In genomic region chr16:88077328-88078108, GRCh38 we compare ENCODE assay signal across 25 cellular contexts.
DNase-seq lines count a peak whose midpoint lies in the region; ATAC-seq, FAIRE-seq and TF ChIP-seq lines count a peak whose summit lies in the region.
"Had no signal": no experiment of that assay in that cellular context is flagged by ENCODE, and none has a peak within 500 bp of the region (broad histone marks: within the 10 kb centered on the region; RNA-seq: fewer than 3 reads in every experiment).

No MANE protein-coding gene starts in this region.

- no peak for ATAC-seq in HepG2
- ATAC-seq in stimulated activated naive B cell treated with anti-CD40 and anti-IgM and Interleukin-4, amounts not matched to agents 10 μg/mL and 1 μg/mL and 100 μg/mL, for 72 hours (replicated peaks), result peak; percentile 72 to 81
- ATAC-seq: activated T-helper 17 cell treated with anti-CD3 and anti-CD28 coated beads, Interleukin-2, amount 50 U/mL, for 72 hours; stimulated activated naive CD8-positive, alpha-beta T cell treated with anti-CD3 and anti-CD28 coated beads, Interleukin-15, Interleukin-2, amounts not matched to agents 100 U/mL and 50 U/mL, for 24 hours; WTC11 had no signal

- H3K4me3 Mint-ChIP-seq in H9 (no peak overlapping the region), chondrocyte (ENCODE audit: unreplicated experiment) (no peak overlapping the region)
- no peak overlapping the region for H3K4me3 Mint-ChIP-seq in stimulated activated naive B cell treated with anti-CD40 and anti-IgM and Interleukin-4, amounts not matched to agents 10 μg/mL and 1 μg/mL and 100 μg/mL, for 72 hours
- no peak overlapping the region for H3K4me3 Mint-ChIP-seq in activated CD4-positive, alpha-beta memory T cell treated with anti-CD3 and anti-CD28 coated beads, Interleukin-2, amount 10 ng/mL, durations not matched to agents 7 days and 5 days
- H3K4me3 Mint-ChIP-seq in activated CD4-positive, alpha-beta T cell treated with anti-CD3 and anti-CD28 coated beads, Interleukin-2, amount 10 ng/mL, durations not matched to agents 24 days and 14 days, result no peak overlapping the region
- H3K4me3 Mint-ChIP-seq: activated naive CD4-positive, alpha-beta T cell treated with anti-CD3 and anti-CD28 coated beads, Interleukin-2, amount 50 U/mL, for 24 hours; activated T-helper 17 cell treated with anti-CD3 and anti-CD28 coated beads, Interleukin-2, amount 50 U/mL, for 72 hours; CD8-positive, alpha-beta memory T cell; memory B cell; WTC11 had no signal

- H3K79me2 ChIP-seq in H9 (ENCODE audit: insufficient read depth, low read length) (no peaks in the 10 kb centered on the region), HepG2 (ENCODE audit: insufficient read depth, low read length) (no peaks in the 10 kb centered on the region)

- no peak overlapping the region for H3K4me3 ChIP-seq in HepG2 (replicated peaks in 1 of 3; ENCODE audit: insufficient read depth in 1 of 3, low read depth in 2 of 3, low read length in 3 of 3)
- H3K4me3 ChIP-seq in H7 (ENCODE audit: insufficient read depth, low read depth, low read length), result no peak overlapping the region
- H3K4me3 ChIP-seq: dorsolateral prefrontal cortex, GM23248, MG63, thoracic aorta had no signal

- H3K27me3 ChIP-seq in H9 (ENCODE audit: insufficient read depth, low read length), result no peaks in the 10 kb centered on the region
- no peaks in the 10 kb centered on the region for H3K27me3 ChIP-seq in HepG2 (ENCODE audit: control insufficient read depth in 1 of 2, insufficient read depth in 2 of 2, low read length in 2 of 2)
- H3K27me3 ChIP-seq in H7 (ENCODE audit: control insufficient read depth, insufficient read depth, low read length), result no peaks in the 10 kb centered on the region
- H3K27me3 ChIP-seq: dorsolateral prefrontal cortex, MG63 had no signal

- H3K23me2 ChIP-seq in H9 (ENCODE audit: insufficient read length, low read depth, low read length, poor library complexity, severe bottlenecking), result no peaks in the 10 kb centered on the region

- intact Hi-C loops in HepG2 (cut with micrococcal nuclease; ENCODE audit: unreplicated experiment), result no loop called here
- intact Hi-C loops in activated CD4-positive, alpha-beta T cell treated with anti-CD3 and anti-CD28 coated beads, Interleukin-2, amount 10 ng/mL, durations not matched to agents 24 days and 14 days (cut with micrococcal nuclease), result no loop called here

- no peak overlapping the region for H2BK12ac ChIP-seq in H9 (ENCODE audit: insufficient read length, low read depth, low read length)

- H3K14ac ChIP-seq in H9 (ENCODE audit: insufficient read depth, low read length), result no peak overlapping the region

- in situ Hi-C loops in HepG2 (cut with HindIII; ENCODE audit: extremely low pct_ligation_motif_present, low pct_unique_long_range_greater_than_20kb), result no loop called here

- no peak overlapping the region for H4K91ac ChIP-seq in H9 (ENCODE audit: insufficient read length, low read depth, low read length)

- H2BK15ac ChIP-seq in H9 (ENCODE audit: low read depth, low read length), result no peak overlapping the region

- no peak overlapping the region for H4K5ac ChIP-seq in H9 (ENCODE audit: insufficient read length, low read depth, low read length)

- H3K36me3 ChIP-seq in HepG2 (replicated peaks in 1 of 2; ENCODE audit: control insufficient read depth in 1 of 2, insufficient read depth in 2 of 2, low read length in 2 of 2) (peaks cover 8 to 16% of the 10 kb centered on the region in 2 experiments; a peak in 4 of 5 replicates), H7 (replicated peaks; ENCODE audit: control insufficient read depth, insufficient read depth, low read length) (0 out of 2 replicates have a peak, but pooled peaks cover 1% of the 10 kb centered on the region)
- H3K36me3 ChIP-seq: MG63 had no signal

- no peak for FAIRE-seq in HepG2 (lab: Jason Lieb, UNC)
- FAIRE-seq: endothelial cell of umbilical vein, G401.6 had no signal

- CTCF ChIA-PET in HepG2 (lab: Yijun Ruan, JAX; ENCODE audit: low intra/inter-chr PET ratio, low total read pairs), result no interaction called here
- CTCF ChIA-PET in activated CD4-positive, alpha-beta memory T cell treated with anti-CD3 and anti-CD28 coated beads, Interleukin-2, amount 10 ng/mL, durations not matched to agents 7 days and 5 days (lab: Charles Lee), result no interaction called here

- no peak overlapping the region for H3T11ph ChIP-seq in H9 (ENCODE audit: low read length)

- no peaks in the 10 kb centered on the region for H3K27me3 Mint-ChIP-seq in H9 (ENCODE audit: low read depth)
- no peaks in the 10 kb centered on the region for H3K27me3 Mint-ChIP-seq in chondrocyte (ENCODE audit: low read depth)
- H3K27me3 Mint-ChIP-seq in stimulated activated naive B cell treated with anti-CD40 and anti-IgM and Interleukin-4, amounts not matched to agents 10 μg/mL and 1 μg/mL and 100 μg/mL, for 72 hours, result no peaks in the 10 kb centered on the region
- no peaks in the 10 kb centered on the region for H3K27me3 Mint-ChIP-seq in activated CD4-positive, alpha-beta memory T cell treated with anti-CD3 and anti-CD28 coated beads, Interleukin-2, amount 10 ng/mL, durations not matched to agents 7 days and 5 days
- H3K27me3 Mint-ChIP-seq in activated CD4-positive, alpha-beta T cell treated with anti-CD3 and anti-CD28 coated beads, Interleukin-2, amount 10 ng/mL, durations not matched to agents 24 days and 14 days, result no peaks in the 10 kb centered on the region
- H3K27me3 Mint-ChIP-seq: activated naive CD4-positive, alpha-beta T cell treated with anti-CD3 and anti-CD28 coated beads, Interleukin-2, amount 50 U/mL, for 24 hours; activated T-helper 17 cell treated with anti-CD3 and anti-CD28 coated beads, Interleukin-2, amount 50 U/mL, for 72 hours; CD8-positive, alpha-beta memory T cell; memory B cell had no signal

- H3K27ac ChIP-seq in H9 (ENCODE audit: insufficient read length, low read depth, low read length) (no peak overlapping the region), HepG2 (ENCODE audit: extremely low read length, insufficient read depth, low read length) (no peak overlapping the region)
- H3K27ac ChIP-seq: GM23248, thoracic aorta had no signal

- H3K9me3 ChIP-seq in H9 (ENCODE audit: control insufficient read depth, low read depth, low read length) (no peaks in the 10 kb centered on the region), HepG2 (ENCODE audit: low read length) (no peaks in the 10 kb centered on the region)
- H3K9me3 ChIP-seq: MG63, thoracic aorta had no signal

- H3K4me2 ChIP-seq in H9 (ENCODE audit: insufficient read depth, insufficient read length, low read length), result no peak overlapping the region
- no peak overlapping the region for H3K4me2 ChIP-seq in HepG2 (ENCODE audit: low read depth, low read length)

- H3K4me1 Mint-ChIP-seq in H9 (no peaks in the 10 kb centered on the region), chondrocyte (ENCODE audit: low read depth) (peaks cover 5% of the 10 kb centered on the region)
- peaks cover 8 to 12% of the 10 kb centered on the region in 2 donors for H3K4me1 Mint-ChIP-seq in stimulated activated naive B cell treated with anti-CD40 and anti-IgM and Interleukin-4, amounts not matched to agents 10 μg/mL and 1 μg/mL and 100 μg/mL, for 72 hours
- H3K4me1 Mint-ChIP-seq in activated CD4-positive, alpha-beta memory T cell treated with anti-CD3 and anti-CD28 coated beads, Interleukin-2, amount 10 ng/mL, durations not matched to agents 7 days and 5 days, result no peaks in the 10 kb centered on the region
- H3K4me1 Mint-ChIP-seq in activated CD4-positive, alpha-beta T cell treated with anti-CD3 and anti-CD28 coated beads, Interleukin-2, amount 10 ng/mL, durations not matched to agents 24 days and 14 days, result no peaks in the 10 kb centered on the region
- H3K4me1 Mint-ChIP-seq: activated naive CD4-positive, alpha-beta T cell treated with anti-CD3 and anti-CD28 coated beads, Interleukin-2, amount 50 U/mL, for 24 hours; activated T-helper 17 cell treated with anti-CD3 and anti-CD28 coated beads, Interleukin-2, amount 50 U/mL, for 72 hours; CD8-positive, alpha-beta memory T cell; memory B cell; WTC11 had no signal

- H3K9ac ChIP-seq in H9 (ENCODE audit: extremely low read depth, insufficient read length, low read length) (no peak overlapping the region), HepG2 (ENCODE audit: insufficient read depth, low read depth, low read length) (no peak overlapping the region)
- H3K9ac ChIP-seq: GM23248 had no signal

- no TSS peak for BruUV-seq in HepG2 (replicated peaks; lab: Mats Ljungman, UMichigan)

- no peak for TF ChIP-seq CTCF in H9 (conservative IDR thresholded peaks at IDR 0.05)
- TF ChIP-seq CTCF in chondrocyte (IDR thresholded peaks at IDR 0.05), result no peak
- TF ChIP-seq CTCF in HepG2 (CRISPR knock-in tag; IDR thresholded peaks at IDR 0.05), result no peak

- no peak for DNase-seq in H9
- DNase-seq in chondrocyte (ENCODE audit: low spot score), result peak; percentile 82
- no peak for DNase-seq in HepG2 (ENCODE audit: low spot score)
- DNase-seq in stimulated activated naive B cell treated with anti-CD40 and anti-IgM and Interleukin-4, amounts not matched to agents 10 μg/mL and 1 μg/mL and 100 μg/mL, for 72 hours, result no peak
- DNase-seq in H7, result no peak
- no peak for DNase-seq in activated CD4-positive, alpha-beta memory T cell treated with anti-CD3 and anti-CD28 coated beads, Interleukin-2, amount 10 ng/mL, durations not matched to agents 7 days and 5 days
- no peak for DNase-seq in activated CD4-positive, alpha-beta T cell treated with anti-CD3 and anti-CD28 coated beads, Interleukin-2, amount 10 ng/mL, durations not matched to agents 24 days and 14 days
- DNase-seq: activated CD4-positive, alpha-beta T cell treated with anti-CD3 and anti-CD28 coated beads, Interleukin-2, amount 50 U/mL, for 4 hours; activated CD8-positive, alpha-beta memory T cell treated with anti-CD3 and anti-CD28 coated beads, Interleukin-2, amount 50 U/mL, for 4 hours; GM23248; kidney glomerular epithelial cell; MG63; NCI-H1436 treated with DMSO at 0.1 percent for 48 hours; NCI-H526 treated with DMSO at 0.1 percent for 48 hours; stimulated activated CD4-positive, alpha-beta T cell treated with anti-CD3 and anti-CD28 coated beads, Interleukin-4, amount 100 ng/mL, for 4 hours; stimulated activated naive CD8-positive, alpha-beta T cell treated with anti-CD3 and anti-CD28 coated beads, Interleukin-15, Interleukin-2, amounts not matched to agents 100 U/mL and 50 U/mL, for 24 hours had no signal

- 0 out of 7 replicates have a peak overlapping the region, but pooled peaks of 2 of the 3 experiments have one; percentile 3 to 39 for H3K27ac Mint-ChIP-seq in H9
- no peak overlapping the region for H3K27ac Mint-ChIP-seq in chondrocyte (ENCODE audit: unreplicated experiment)
- H3K27ac Mint-ChIP-seq in stimulated activated naive B cell treated with anti-CD40 and anti-IgM and Interleukin-4, amounts not matched to agents 10 μg/mL and 1 μg/mL and 100 μg/mL, for 72 hours, result peak overlapping the region; percentile 79
- H3K27ac Mint-ChIP-seq in activated CD4-positive, alpha-beta memory T cell treated with anti-CD3 and anti-CD28 coated beads, Interleukin-2, amount 10 ng/mL, durations not matched to agents 7 days and 5 days, result no peak overlapping the region
- H3K27ac Mint-ChIP-seq in activated CD4-positive, alpha-beta T cell treated with anti-CD3 and anti-CD28 coated beads, Interleukin-2, amount 10 ng/mL, durations not matched to agents 24 days and 14 days, result no peak overlapping the region
- H3K27ac Mint-ChIP-seq: activated naive CD4-positive, alpha-beta T cell treated with anti-CD3 and anti-CD28 coated beads, Interleukin-2, amount 50 U/mL, for 24 hours; activated T-helper 17 cell treated with anti-CD3 and anti-CD28 coated beads, Interleukin-2, amount 50 U/mL, for 72 hours; memory B cell; WTC11 had no signal

- H2AFZ ChIP-seq in H9 (ENCODE audit: low read length) (no peak overlapping the region), HepG2 (ENCODE audit: low read length) (no peak overlapping the region)
- H2AFZ ChIP-seq: GM23248 had no signal

- peaks cover 2 to 3% of the 10 kb centered on the region in 2 experiments; a peak in 3 of 5 replicates for H3K9me3 Mint-ChIP-seq in H9
- peaks cover 6% of the 10 kb centered on the region for H3K9me3 Mint-ChIP-seq in chondrocyte (ENCODE audit: low read depth)
- no peaks in the 10 kb centered on the region for H3K9me3 Mint-ChIP-seq in stimulated activated naive B cell treated with anti-CD40 and anti-IgM and Interleukin-4, amounts not matched to agents 10 μg/mL and 1 μg/mL and 100 μg/mL, for 72 hours
- no peaks in the 10 kb centered on the region for H3K9me3 Mint-ChIP-seq in activated CD4-positive, alpha-beta memory T cell treated with anti-CD3 and anti-CD28 coated beads, Interleukin-2, amount 10 ng/mL, durations not matched to agents 7 days and 5 days
- no peaks in the 10 kb centered on the region for H3K9me3 Mint-ChIP-seq in activated CD4-positive, alpha-beta T cell treated with anti-CD3 and anti-CD28 coated beads, Interleukin-2, amount 10 ng/mL, durations not matched to agents 24 days and 14 days
- H3K9me3 Mint-ChIP-seq: activated naive CD4-positive, alpha-beta T cell treated with anti-CD3 and anti-CD28 coated beads, Interleukin-2, amount 50 U/mL, for 24 hours; activated T-helper 17 cell treated with anti-CD3 and anti-CD28 coated beads, Interleukin-2, amount 50 U/mL, for 72 hours; CD8-positive, alpha-beta memory T cell; memory B cell had no signal

- TF ChIP-seq EP300 in HepG2 (IDR thresholded peaks at IDR 0.05; ENCODE audit: low read depth in 2 of 2, low read length in 2 of 2) (no peak), HepG2 (CRISPR knock-in tag; IDR thresholded peaks at IDR 0.05; ENCODE audit: borderline replicate concordance) (no peak)

- no peak overlapping the region for H2BK120ac ChIP-seq in H9 (ENCODE audit: low read depth, low read length, poor library complexity, severe bottlenecking)

- H4K8ac ChIP-seq in H9 (replicated peaks; ENCODE audit: insufficient read length, low read depth, low read length), result no peak overlapping the region

- no peak overlapping the region for H2BK5ac ChIP-seq in H9 (ENCODE audit: insufficient read length, low read length)

- H2BK20ac ChIP-seq in H9 (ENCODE audit: low read depth, low read length, poor library complexity, severe bottlenecking), result no peak overlapping the region

- WGBS in H9 (ENCODE audit: extremely low coverage, insufficient read length, low lambda C conversion rate), result no CpG with 5 or more reads among the region's 30 CpGs
- WGBS in HepG2 (ENCODE audit: low lambda C conversion rate), result 93% methylated on average over 27 of the region's 30 CpGs

- TF ChIP-seq RAD21 in HepG2 (CRISPR knock-in tag; IDR thresholded peaks at IDR 0.05), result no peak

- H3K4ac ChIP-seq in H9 (ENCODE audit: low read depth, low read length), result no peak overlapping the region

- no peak overlapping the region for H3K18ac ChIP-seq in H9 (ENCODE audit: insufficient read length, low read depth, low read length)

- H2AK5ac ChIP-seq in H9 (ENCODE audit: insufficient read length, low read length), result no peak overlapping the region

- POLR2A ChIA-PET in HepG2 (lab: Yijun Ruan, JAX), result no interaction called here
- POLR2A ChIA-PET in activated CD4-positive, alpha-beta memory T cell treated with anti-CD3 and anti-CD28 coated beads, Interleukin-2, amount 10 ng/mL, durations not matched to agents 7 days and 5 days (lab: Charles Lee), result no interaction called here

- H4K20me1 ChIP-seq in H9 (ENCODE audit: control insufficient read depth, insufficient read depth, insufficient read length) (no peaks in the 10 kb centered on the region), HepG2 (ENCODE audit: insufficient read depth, low read length) (no peaks in the 10 kb centered on the region)

- H3K36me3 Mint-ChIP-seq in H9 (ENCODE audit: insufficient read depth in 1 of 3, low read depth in 3 of 3), result peaks cover 20 to 38% (median 36%) of the 10 kb centered on the region in 3 experiments; a peak in 6 of 7 replicates
- H3K36me3 Mint-ChIP-seq in chondrocyte (ENCODE audit: low read depth), result peaks cover 22% of the 10 kb centered on the region
- peaks cover 46 to 51% of the 10 kb centered on the region in 2 donors for H3K36me3 Mint-ChIP-seq in stimulated activated naive B cell treated with anti-CD40 and anti-IgM and Interleukin-4, amounts not matched to agents 10 μg/mL and 1 μg/mL and 100 μg/mL, for 72 hours
- peaks cover 13% of the 10 kb centered on the region for H3K36me3 Mint-ChIP-seq in activated CD4-positive, alpha-beta memory T cell treated with anti-CD3 and anti-CD28 coated beads, Interleukin-2, amount 10 ng/mL, durations not matched to agents 7 days and 5 days (ENCODE audit: low read depth)
- peaks cover 4% of the 10 kb centered on the region for H3K36me3 Mint-ChIP-seq in activated CD4-positive, alpha-beta T cell treated with anti-CD3 and anti-CD28 coated beads, Interleukin-2, amount 10 ng/mL, durations not matched to agents 24 days and 14 days (ENCODE audit: low read depth)

- H3K79me1 ChIP-seq in H9 (ENCODE audit: insufficient read depth, low read depth, low read length, poor library complexity, severe bottlenecking), result no peaks in the 10 kb centered on the region

- H3K4me1 ChIP-seq in H9 (ENCODE audit: insufficient read depth, low read length) (no peaks in the 10 kb centered on the region), HepG2 (ENCODE audit: insufficient read depth, low read length) (no peaks in the 10 kb centered on the region)

- no peak overlapping the region for H3K56ac ChIP-seq in H9 (ENCODE audit: insufficient read length, low read depth, low read length)

- H3K23ac ChIP-seq in H9 (ENCODE audit: insufficient read length, low read depth, low read length), result no peak overlapping the region

- TF ChIP-seq POLR2A in HepG2 (IDR thresholded peaks at IDR 0.05; ENCODE audit: insufficient read depth in 1 of 2, low read depth in 2 of 2, low read length in 2 of 2), result no peak

Comparison
In these comparisons a context has a peak if more than half of its experiments do, and no peak if none do; other contexts are left out.
1. H3K27ac Mint-ChIP-seq: peak in H9 (2 of 3) and stimulated activated naive B cell treated with anti-CD40 and anti-IgM and Interleukin-4, amounts not matched to agents 10 μg/mL and 1 μg/mL and 100 μg/mL, for 72 hours (single experiment); none in chondrocyte (single experiment), activated CD4-positive, alpha-beta memory T cell treated with anti-CD3 and anti-CD28 coated beads, Interleukin-2, amount 10 ng/mL, durations not matched to agents 7 days and 5 days (single experiment) and activated CD4-positive, alpha-beta T cell treated with anti-CD3 and anti-CD28 coated beads, Interleukin-2, amount 10 ng/mL, durations not matched to agents 24 days and 14 days (single experiment).